Comparison of ENCODE assay signal across 15 cellular contexts in genomic region chr1:87880098-87880746, GRCh38.
A peak's percentile ranks its signal among the peaks of the same experiment; 100 is the strongest.
DNase-seq lines count a peak whose midpoint lies in the region; TF ChIP-seq lines count a peak whose summit lies in the region.
"Had no signal": no experiment of that assay in that cellular context is flagged by ENCODE, and none has a peak within 500 bp of the region (broad histone marks: within the 10 kb centered on the region; RNA-seq: fewer than 3 reads in every experiment).

No MANE protein-coding gene starts in this region.

- peak overlapping the region; percentile 44 for H3K27ac ChIP-seq in ACC112 (ENCODE audit: low read depth, low read length)
- H3K27ac ChIP-seq in esophagus squamous epithelium, result no peak overlapping the region
- no peak overlapping the region for H3K27ac ChIP-seq in uterus
- H3K27ac ChIP-seq: KMS-11 had no signal

- peak overlapping the region; percentile 54 for H2AFZ ChIP-seq in ACC112 (ENCODE audit: low read length, unreplicated experiment)

- 87% methylated on average over 5 of the region's 5 CpGs for WGBS in esophagus squamous epithelium, 2 donors

- H3K4me1 ChIP-seq in ACC112 (ENCODE audit: control insufficient read depth, insufficient read depth, low read length, unreplicated experiment), result peaks cover 19% of the 10 kb centered on the region
- no peaks in the 10 kb centered on the region for H3K4me1 ChIP-seq in esophagus squamous epithelium
- no peaks in the 10 kb centered on the region for H3K4me1 ChIP-seq in uterus

- DNase-seq in HT-29 (ENCODE audit: low spot score) (peak; percentile 48), astrocyte of the hippocampus (ENCODE audit: low read depth, low spot score) (peak; percentile 3), iris pigment epithelial cell (ENCODE audit: low read depth) (peak; percentile 39), NCI-H1092 (lab: John Stamatoyannopoulos, UW) (no peak), esophagus squamous epithelium (lab: John Stamatoyannopoulos, UW) (no peak), uterus (no peak)
- DNase-seq: CD4-positive, alpha-beta T cell; DMS53; NCI-H1436; NCI-H1930; NCI-H226; NCI-H524; NCI-H82 had no signal

- no peaks in the 10 kb centered on the region for H3K27me3 ChIP-seq in ACC112 (ENCODE audit: insufficient read depth, low read length)
- no peaks in the 10 kb centered on the region for H3K27me3 ChIP-seq in esophagus squamous epithelium
- H3K27me3 ChIP-seq in uterus, result no peaks in the 10 kb centered on the region

- H3K4me3 ChIP-seq in ACC112 (ENCODE audit: low read depth, low read length) (no peak overlapping the region), esophagus squamous epithelium (no peak overlapping the region), uterus (no peak overlapping the region)

- TF ChIP-seq CTCF in esophagus squamous epithelium (IDR thresholded peaks at IDR 0.05), result no peak
- TF ChIP-seq CTCF in uterus (IDR thresholded peaks at IDR 0.05), result no peak

- H3K9me3 ChIP-seq in esophagus squamous epithelium (no peaks in the 10 kb centered on the region), uterus (no peaks in the 10 kb centered on the region)

- TF ChIP-seq POLR2A in esophagus squamous epithelium (IDR thresholded peaks at IDR 0.05) (no peak), uterus (IDR thresholded peaks at IDR 0.05) (no peak)

- no peaks in the 10 kb centered on the region for H3K79me2 ChIP-seq in ACC112 (ENCODE audit: control insufficient read depth, insufficient read depth, low read length, unreplicated experiment)

- intact Hi-C loops in esophagus squamous epithelium (cut with DNase I), result no loop called here
- intact Hi-C loops in uterus (cut with DNase I; ENCODE audit: low total_unique reads), result no loop called here

- H3K36me3 ChIP-seq in ACC112 (ENCODE audit: insufficient read depth, low read length), result no peaks in the 10 kb centered on the region
- H3K36me3 ChIP-seq in esophagus squamous epithelium, result no peaks in the 10 kb centered on the region
- H3K36me3 ChIP-seq in uterus, result no peaks in the 10 kb centered on the region

Comparison
In these comparisons a context has a peak if more than half of its experiments do, and no peak if none do; other contexts are left out.
1. DNase-seq: peak in HT-29 (single experiment), astrocyte of the hippocampus (single experiment) and iris pigment epithelial cell (single experiment); none in NCI-H1092 (single experiment), esophagus squamous epithelium (single experiment) and uterus (0 of 2).